In genomic region chr4:102608190-102608589, GRCh38 we compare ENCODE assay signal across 18 cellular contexts.
DNase-seq lines count a peak whose midpoint lies in the region; ATAC-seq and TF ChIP-seq lines count a peak whose summit lies in the region.
"Had no signal": no experiment of that assay in that cellular context is flagged by ENCODE, and none has a peak within 500 bp of the region (broad histone marks: within the 10 kb centered on the region; RNA-seq: fewer than 3 reads in every experiment).

No MANE protein-coding gene starts in this region.

- no peak for DNase-seq in activated CD4-positive, CD25-positive, alpha-beta regulatory T cell treated with anti-CD3 and anti-CD28 coated beads, Interleukin-2, amount 50 U/mL, for 72 hours
- peak; percentile 55 for DNase-seq in HT1080 (ENCODE audit: low read depth)
- DNase-seq in amniotic stem cell (lab: John Stamatoyannopoulos, UW): peak; percentile 5
- no peak for DNase-seq in left lung
- no peak for DNase-seq in CD1c-positive myeloid dendritic cell (ENCODE audit: extremely low spot score)
- no peak for DNase-seq in MG63
- DNase-seq: activated CD4-positive, alpha-beta T cell treated with anti-CD3 and anti-CD28 coated beads, Interleukin-2, amount 50 U/mL, for 48 hours; activated naive CD4-positive, alpha-beta T cell treated with anti-CD3 and anti-CD28 coated beads, Interleukin-2, amount 10 ng/mL, durations not matched to agents 7 days and 5 days; CD4-positive, alpha-beta T cell; left colon; NCI-H1417; NCI-H2227 treated with DMSO at 0.1 percent for 48 hours had no signal

- H3K4me1 ChIP-seq in left lung: peaks cover 10 to 15% of the 10 kb centered on the region in 2 donors

- H3K4me3 Mint-ChIP-seq in stimulated activated memory B cell treated with anti-CD40 and anti-IgM and Interleukin-4, amounts not matched to agents 10 μg/mL and 1 μg/mL and 100 μg/mL, for 72 hours: no peak overlapping the region
- H3K4me3 Mint-ChIP-seq: activated naive CD4-positive, alpha-beta T cell treated with anti-CD3 and anti-CD28 coated beads, Interleukin-2, amount 10 ng/mL, durations not matched to agents 7 days and 5 days; CD4-positive, alpha-beta T cell had no signal

- no peaks in the 10 kb centered on the region for H3K9me3 Mint-ChIP-seq in stimulated activated memory B cell treated with anti-CD40 and anti-IgM and Interleukin-4, amounts not matched to agents 10 μg/mL and 1 μg/mL and 100 μg/mL, for 72 hours
- H3K9me3 Mint-ChIP-seq: CD4-positive, alpha-beta T cell had no signal

- H3K27me3 ChIP-seq in left lung: no peaks in the 10 kb centered on the region
- no peaks in the 10 kb centered on the region for H3K27me3 ChIP-seq in MG63
- H3K27me3 ChIP-seq: hepatocyte had no signal

- no peaks in the 10 kb centered on the region for H3K9me3 ChIP-seq in left lung
- no peaks in the 10 kb centered on the region for H3K9me3 ChIP-seq in MG63

- H3K36me3 ChIP-seq in left lung (peaks cover 0 to 98% of the 10 kb centered on the region in 2 donors), MG63 (peaks cover 10% of the 10 kb centered on the region)

- H3K4me3 ChIP-seq in left lung: no peak overlapping the region
- H3K4me3 ChIP-seq in MG63: no peak overlapping the region
- H3K4me3 ChIP-seq: hepatocyte, K562 had no signal

- peaks cover 72% of the 10 kb centered on the region for H3K36me3 Mint-ChIP-seq in stimulated activated memory B cell treated with anti-CD40 and anti-IgM and Interleukin-4, amounts not matched to agents 10 μg/mL and 1 μg/mL and 100 μg/mL, for 72 hours

- H3K27ac Mint-ChIP-seq in stimulated activated memory B cell treated with anti-CD40 and anti-IgM and Interleukin-4, amounts not matched to agents 10 μg/mL and 1 μg/mL and 100 μg/mL, for 72 hours: no peak overlapping the region
- H3K27ac Mint-ChIP-seq: CD4-positive, alpha-beta T cell had no signal

- no peaks in the 10 kb centered on the region for H3K27me3 Mint-ChIP-seq in stimulated activated memory B cell treated with anti-CD40 and anti-IgM and Interleukin-4, amounts not matched to agents 10 μg/mL and 1 μg/mL and 100 μg/mL, for 72 hours
- H3K27me3 Mint-ChIP-seq: activated naive CD4-positive, alpha-beta T cell treated with anti-CD3 and anti-CD28 coated beads, Interleukin-2, amount 10 ng/mL, durations not matched to agents 7 days and 5 days; CD4-positive, alpha-beta T cell had no signal

- intact Hi-C loops in left lung (cut with DNase I): no loop called here

- H3K27ac ChIP-seq in left lung: no peak overlapping the region
- H3K27ac ChIP-seq: 22Rv1, hepatocyte had no signal

- no peak for TF ChIP-seq CTCF in left lung (IDR thresholded peaks at IDR 0.05)

- peaks cover 9% of the 10 kb centered on the region for H3K4me1 Mint-ChIP-seq in stimulated activated memory B cell treated with anti-CD40 and anti-IgM and Interleukin-4, amounts not matched to agents 10 μg/mL and 1 μg/mL and 100 μg/mL, for 72 hours

- ATAC-seq in activated CD4-positive, CD25-positive, alpha-beta regulatory T cell treated with anti-CD3 and anti-CD28 coated beads, Interleukin-2, amount 50 U/mL, for 24 hours: peak; percentile 8 to 9
- peak; percentile 21 for ATAC-seq in left lung
- ATAC-seq in stimulated activated memory B cell treated with anti-CD40 and anti-IgM and Interleukin-4, amounts not matched to agents 10 μg/mL and 1 μg/mL and 100 μg/mL, for 72 hours: no peak
- ATAC-seq: esophagus mucosa, K562, left colon had no signal

Comparison
In these comparisons a context has a peak if more than half of its experiments do, and no peak if none do; other contexts are left out.
1. DNase-seq: peak in HT1080 (single experiment) and amniotic stem cell (single experiment); none in activated CD4-positive, CD25-positive, alpha-beta regulatory T cell treated with anti-CD3 and anti-CD28 coated beads, Interleukin-2, amount 50 U/mL, for 72 hours (single experiment), left lung (0 of 2), CD1c-positive myeloid dendritic cell (single experiment) and MG63 (single experiment).